24 cellular contexts compared by ENCODE assay signal in the genomic region with DNA sequence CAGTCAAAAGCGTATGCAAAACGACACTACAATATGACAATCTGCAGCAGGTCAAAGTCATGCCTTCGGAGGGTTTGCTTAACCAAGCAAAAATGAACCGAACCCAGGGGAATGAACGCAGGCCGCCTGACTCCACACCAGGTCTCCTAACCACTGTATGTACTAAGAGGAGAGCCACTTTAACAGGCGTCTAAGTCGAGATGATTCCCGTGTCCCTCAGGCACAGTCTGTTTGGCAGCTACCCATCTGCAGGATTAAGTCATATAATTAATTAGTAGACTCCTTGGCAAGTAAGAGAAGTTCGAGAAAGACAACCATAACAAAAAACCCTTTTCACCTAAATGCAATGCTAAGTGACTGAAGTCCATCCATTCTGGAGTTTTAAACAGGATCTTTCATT. TPM values are rescaled to one million over a fixed set of nuclear protein-coding genes. Genes with fewer than 3 reads are reported as not detected.
"Had no signal": no experiment of that assay in that cellular context is flagged by ENCODE, and none has a peak within 500 bp of the region (broad histone marks: within the 10 kb centered on the region; RNA-seq: fewer than 3 reads in every experiment).

No MANE protein-coding gene starts in this region.

- ATAC-seq: activated CD4-positive, alpha-beta T cell treated with anti-CD3 and anti-CD28 coated beads for 36 hours; activated T-helper 17 cell treated with anti-CD3 and anti-CD28 coated beads, Interleukin-2, amount 50 U/mL, for 72 hours; gastrocnemius medialis; naive thymus-derived CD4-positive, alpha-beta T cell; stimulated activated naive CD8-positive, alpha-beta T cell treated with anti-CD3 and anti-CD28 coated beads, Interleukin-15, amount 100 ng/mL, for 72 hours had no signal

- H3K36me3 ChIP-seq: gastrocnemius medialis, prostate gland, suprapubic skin had no signal

- DNase-seq: activated B cell treated with CpG ODN at 0.5 μM for 24 hours; activated CD4-positive, alpha-beta T cell treated with anti-CD3 and anti-CD28 coated beads for 36 hours; activated CD4-positive, alpha-beta T cell treated with anti-CD3 and anti-CD28 coated beads, Interleukin-2, amount 50 U/mL, for 4 hours; activated CD8-positive, alpha-beta memory T cell treated with anti-CD3 and anti-CD28 coated beads for 24 hours; activated CD8-positive, alpha-beta memory T cell treated with anti-CD3 and anti-CD28 coated beads, Interleukin-2, amount 50 U/mL, for 4 hours; activated naive CD4-positive, alpha-beta T cell; activated naive CD8-positive, alpha-beta T cell treated with anti-CD3 and anti-CD28 coated beads for 36 hours; activated T-cell treated with anti-CD3 and anti-CD28 coated beads, Interleukin-2, amount 50 U/mL, for 24 hours; amniotic stem cell; gastrocnemius medialis; hippocampal formation; naive thymus-derived CD4-positive, alpha-beta T cell; stimulated activated naive CD8-positive, alpha-beta T cell treated with anti-CD3 and anti-CD28 coated beads, Interleukin-15, amount 100 ng/mL, for 72 hours; T-helper 1 cell; T-helper 9 cell had no signal

- H3K4me1 ChIP-seq: prostate gland had no signal

- H3K9me3 ChIP-seq: gastrocnemius medialis, prostate gland, suprapubic skin, tibial nerve had no signal

- H3K27ac ChIP-seq: gastrocnemius medialis, prostate gland, suprapubic skin, tibial nerve had no signal

- H3K4me3 ChIP-seq: gastrocnemius medialis, lung, prostate gland, suprapubic skin, tibial nerve had no signal

- H3K27me3 ChIP-seq: gastrocnemius medialis, suprapubic skin, tibial nerve had no signal

RNA-seq across cellular contexts. Expression of a gene that starts 39.0 kb away (rescaled TPM):
- total RNA-seq: activated B cell treated with CpG ODN at 0.5 μM for 24 hours; activated CD4-positive, alpha-beta T cell treated with anti-CD3 and anti-CD28 coated beads for 36 hours; activated naive CD8-positive, alpha-beta T cell treated with anti-CD3 and anti-CD28 coated beads for 36 hours; activated T-helper 17 cell treated with anti-CD3 and anti-CD28 coated beads, Interleukin-2, amount 50 U/mL, for 72 hours; chondrocyte; gastrocnemius medialis; mesenteric fat pad; naive thymus-derived CD4-positive, alpha-beta T cell; osteocyte; suprapubic skin; tibial nerve; urinary bladder had no signal
